Comparison of ENCODE assay signal across 21 cellular contexts in genomic region chr2:170597705-170598420, GRCh38.
DNase-seq lines count a peak whose midpoint lies in the region; ATAC-seq and TF ChIP-seq lines count a peak whose summit lies in the region.
"Had no signal": no experiment of that assay in that cellular context is flagged by ENCODE, and none has a peak within 500 bp of the region (broad histone marks: within the 10 kb centered on the region; RNA-seq: fewer than 3 reads in every experiment).

No MANE protein-coding gene starts in this region.

- H3K36me3 ChIP-seq in PC-3 (ENCODE audit: low read depth, low read length), result no peaks in the 10 kb centered on the region
- H3K36me3 ChIP-seq: BLaER1 treated with 17β-estradiol and CSF1 and Interleukin-3, amounts not matched to agents 10 nM and 100 nM; MG63; Peyer's patch had no signal

- no peaks in the 10 kb centered on the region for H3F3A ChIP-seq in PC-3 (ENCODE audit: low read length, unreplicated experiment)

- no peak overlapping the region for H3K27ac ChIP-seq in PC-3 (ENCODE audit: low read length)
- H3K27ac ChIP-seq: BLaER1 treated with 17β-estradiol and CSF1 and Interleukin-3, amounts not matched to agents 10 nM and 100 nM; Peyer's patch had no signal

- TF ChIP-seq CTCF in PC-3 (conservative IDR thresholded peaks at IDR 0.05; ENCODE audit: low read depth, low read length) (no peak), fibroblast of villous mesenchyme (IDR thresholded peaks at IDR 0.05; ENCODE audit: insufficient read depth, low read depth, low read length) (no peak)

- H3K27me3 ChIP-seq in PC-3 (ENCODE audit: low read length), result no peaks in the 10 kb centered on the region
- H3K27me3 ChIP-seq: BLaER1 treated with 17β-estradiol and CSF1 and Interleukin-3, amounts not matched to agents 10 nM and 100 nM; MG63; Peyer's patch had no signal

- H3K4me2 ChIP-seq in PC-3 (ENCODE audit: low read length), result no peak overlapping the region
- H3K4me2 ChIP-seq: BLaER1 treated with 17β-estradiol and CSF1 and Interleukin-3, amounts not matched to agents 10 nM and 100 nM had no signal

- no peak for ATAC-seq in PC-3
- peak; percentile 84 for ATAC-seq in sciatic nerve
- ATAC-seq in esophagus mucosa, result no peak
- ATAC-seq in GM19455 (IDR thresholded peaks at IDR 0.05; ENCODE audit: unreplicated experiment), result no peak

- H3K79me2 ChIP-seq in PC-3 (ENCODE audit: low read length), result no peaks in the 10 kb centered on the region

- H4K20me1 ChIP-seq in PC-3 (ENCODE audit: low read length), result no peaks in the 10 kb centered on the region
- H4K20me1 ChIP-seq: BLaER1 treated with 17β-estradiol and CSF1 and Interleukin-3, amounts not matched to agents 10 nM and 100 nM had no signal

- BruUV-seq in PC-3 (replicated peaks; lab: Mats Ljungman, UMichigan), result no TSS peak

- CTCF ChIA-PET in PC-3 (lab: Charles Lee), result no interaction called here

- H3K9me2 ChIP-seq in PC-3 (replicated peaks; ENCODE audit: low read length), result no peaks in the 10 kb centered on the region; the same call in 1 of the 2 replicates

- peak overlapping the region; percentile 38; the same call in 1 of the 2 replicates for H2AFZ ChIP-seq in PC-3 (ENCODE audit: low read length)

- intact Hi-C loops in PC-3 (cut with micrococcal nuclease) (no loop called here), sciatic nerve (cut with DNase I) (no loop called here)

- peak; percentile 6 for DNase-seq in AG08395 (ENCODE audit: low spot score)
- DNase-seq in PC-3, result no peak
- DNase-seq in fibroblast of villous mesenchyme (ENCODE audit: low read depth), result peak; percentile 30
- no peak for DNase-seq in sciatic nerve (ENCODE audit: low spot score)
- no peak for DNase-seq in EL
- DNase-seq in SW480 (ENCODE audit: low spot score), result no peak
- DNase-seq: CD8-positive, alpha-beta memory T cell; H9; IMR-90; Karpas-422; MG63; NCI-H1105; NCI-H1694; NCI-H2107; NCI-H2227 treated with DMSO at 0.1 percent for 48 hours; NCI-H524; Peyer's patch; Right ventricle myocardium superior had no signal

- H3K9ac ChIP-seq in PC-3 (ENCODE audit: low read length), result no peak overlapping the region
- H3K9ac ChIP-seq: BLaER1 treated with 17β-estradiol and CSF1 and Interleukin-3, amounts not matched to agents 10 nM and 100 nM had no signal

- no peaks in the 10 kb centered on the region for H3K9me3 ChIP-seq in PC-3 (ENCODE audit: low read length)
- H3K9me3 ChIP-seq: BLaER1 treated with 17β-estradiol and CSF1 and Interleukin-3, amounts not matched to agents 10 nM and 100 nM; MG63; Peyer's patch had no signal

- no peaks in the 10 kb centered on the region for H3K4me1 ChIP-seq in PC-3 (ENCODE audit: insufficient read depth, low read length)
- H3K4me1 ChIP-seq: BLaER1 treated with 17β-estradiol and CSF1 and Interleukin-3, amounts not matched to agents 10 nM and 100 nM; Peyer's patch had no signal

- H3K4me3 ChIP-seq in PC-3 (ENCODE audit: low read length) (no peak overlapping the region), fibroblast of villous mesenchyme (ENCODE audit: low read depth, low read length) (no peak overlapping the region)
- H3K4me3 ChIP-seq: BLaER1 treated with 17β-estradiol and CSF1 and Interleukin-3, amounts not matched to agents 10 nM and 100 nM; MG63; Peyer's patch had no signal

- POLR2A ChIA-PET in PC-3 (lab: Charles Lee; ENCODE audit: unreplicated experiment), result interaction anchor here (0.5 kb wide), 1 partner anchor 126 kb away, joined by 4 read pairs; no protein-coding TSS in a partner anchor

Comparison
In these comparisons a context has a peak if more than half of its experiments do, and no peak if none do; other contexts are left out.
1. DNase-seq: peak in AG08395 (single experiment) and fibroblast of villous mesenchyme (single experiment); none in PC-3 (single experiment), sciatic nerve (single experiment), EL (single experiment) and SW480 (single experiment).